In genomic region chr16:70682239-70683145, GRCh38 we compare ENCODE assay signal across 12 cellular contexts. TPM values are rescaled to one million over a fixed set of nuclear protein-coding genes. Genes with fewer than 3 reads are reported as not detected.
A peak's percentile ranks its signal among the peaks of the same experiment; 100 is the strongest.
DNase-seq lines count a peak whose midpoint lies in the region; ATAC-seq lines count a peak whose summit lies in the region.
"Had no signal": no experiment of that assay in that cellular context is flagged by ENCODE, and none has a peak within 500 bp of the region (broad histone marks: within the 10 kb centered on the region; RNA-seq: fewer than 3 reads in every experiment).

No MANE protein-coding gene starts in this region.

- H3K4me3 ChIP-seq in mesenchymal stem cell (ENCODE audit: insufficient read depth in 1 of 2, low read depth in 1 of 2, low read length in 2 of 2): no peak overlapping the region

- H3K14ac ChIP-seq in mesenchymal stem cell (ENCODE audit: low read length in 2 of 2): peak overlapping the region in 1 of 2 experiments; percentile 48

- no peak overlapping the region for H2AFZ ChIP-seq in mesenchymal stem cell (ENCODE audit: low read depth, low read length)

- peak overlapping the region in 1 of 2 experiments; percentile 15 for H3K23ac ChIP-seq in mesenchymal stem cell (ENCODE audit: low read length in 2 of 2)

- H2BK5ac ChIP-seq in mesenchymal stem cell (ENCODE audit: low read depth, low read length, poor library complexity, severe bottlenecking): no peak overlapping the region

- H3K9ac ChIP-seq in mesenchymal stem cell (ENCODE audit: low read length): peak overlapping the region; percentile 91

- H3K9me3 ChIP-seq in mesenchymal stem cell (ENCODE audit: control insufficient read depth, low read length): no peaks in the 10 kb centered on the region

- peak overlapping the region; percentile 59 for H4K91ac ChIP-seq in mesenchymal stem cell (ENCODE audit: low read length)

- peak; percentile 75 for DNase-seq in HuH-7.5 (ENCODE audit: low spot score)
- no peak for DNase-seq in caudate nucleus (lab: John Stamatoyannopoulos, UW)
- no peak for DNase-seq in mesenchymal stem cell
- DNase-seq in substantia nigra (lab: John Stamatoyannopoulos, UW): no peak
- DNase-seq in activated CD4-positive, alpha-beta T cell treated with anti-CD3 and anti-CD28 coated beads, Interleukin-2, amount 50 U/mL, for 48 hours: no peak
- DNase-seq in NCI-H1930 (lab: John Stamatoyannopoulos, UW): no peak
- DNase-seq: activated T-cell treated with anti-CD3 and anti-CD28 coated beads, Interleukin-2, amount 50 U/mL, for 24 hours; Karpas-422; NCI-H524 treated with DMSO at 0.1 percent for 48 hours; T-helper 17 cell had no signal

- H3K4ac ChIP-seq in mesenchymal stem cell (ENCODE audit: low read depth in 1 of 2, low read length in 2 of 2): no peak overlapping the region

- peaks cover 30 to 44% of the 10 kb centered on the region in 2 experiments for H3K36me3 ChIP-seq in mesenchymal stem cell (ENCODE audit: control insufficient read depth in 1 of 2, insufficient read depth in 2 of 2, low read depth in 1 of 2, low read length in 2 of 2)

- H2BK12ac ChIP-seq in mesenchymal stem cell (ENCODE audit: low read length in 2 of 2): peak overlapping the region; percentile 18 to 55

- no peak for ATAC-seq in HG03039 (IDR thresholded peaks at IDR 0.05; ENCODE audit: unreplicated experiment)
- no peak for ATAC-seq in GM21360 (IDR thresholded peaks at IDR 0.05; ENCODE audit: unreplicated experiment)
- ATAC-seq: T-helper 17 cell had no signal

- no peaks in the 10 kb centered on the region for H3K27me3 ChIP-seq in mesenchymal stem cell (ENCODE audit: control insufficient read depth in 1 of 2, insufficient read depth in 1 of 2, low read length in 2 of 2)

- peak overlapping the region; percentile 23 to 56 for H3K18ac ChIP-seq in mesenchymal stem cell (ENCODE audit: low read depth in 1 of 2, low read length in 2 of 2)

- H2BK15ac ChIP-seq in mesenchymal stem cell (ENCODE audit: low read depth, poor library complexity, severe bottlenecking): peak overlapping the region; percentile 50

- H2AK5ac ChIP-seq in mesenchymal stem cell (ENCODE audit: low read length, severe bottlenecking): no peak overlapping the region

- WGBS in mesenchymal stem cell: 83% methylated on average over 9 of the region's 14 CpGs

- H2BK120ac ChIP-seq in mesenchymal stem cell (ENCODE audit: low read depth, low read length): peak overlapping the region; percentile 36

- H3K79me1 ChIP-seq in mesenchymal stem cell (replicated peaks; ENCODE audit: low read length, poor library complexity, severe bottlenecking): peaks cover 37% of the 10 kb centered on the region

- no peak overlapping the region for H4K8ac ChIP-seq in mesenchymal stem cell (ENCODE audit: low read length)

- peaks cover 60% of the 10 kb centered on the region for H3K4me1 ChIP-seq in mesenchymal stem cell (ENCODE audit: control insufficient read depth, insufficient read depth, low read depth, low read length)

- H3K27ac ChIP-seq in caudate nucleus (ENCODE audit: low read depth, low read length) (peak overlapping the region; percentile 83), mesenchymal stem cell (ENCODE audit: low read length, poor library complexity, severe bottlenecking) (no peak overlapping the region), substantia nigra (ENCODE audit: low read depth, low read length, poor library complexity, severe bottlenecking) (peak overlapping the region; percentile 97)

- H3K4me2 ChIP-seq in mesenchymal stem cell (ENCODE audit: low read length, poor library complexity, severe bottlenecking): no peak overlapping the region

RNA-seq across cellular contexts. Expression of gene MTSS2, which starts 3.4 kb away (rescaled TPM):
- 105 TPM for polyA plus RNA-seq in mesenchymal stem cell (2013, experiment 1 of 2)
- 103 TPM for polyA plus RNA-seq in mesenchymal stem cell (2013, experiment 2 of 2)

RNA-seq across cellular contexts. Expression of gene IL34, which starts 36.1 kb away (rescaled TPM):
- 0.15 TPM for polyA plus RNA-seq in mesenchymal stem cell (2013, experiment 1 of 2)
- polyA plus RNA-seq in mesenchymal stem cell (2013, experiment 2 of 2): 0.11 TPM
